In genomic region chr5:1724822-1725602, GRCh38 we compare ENCODE assay signal across 1 cellular context.
TF ChIP-seq lines count a peak whose summit lies in the region.

No MANE protein-coding gene starts in this region.

TF ChIP-seq in H1, 55 proteins besides CTCF, POLR2A, EP300 and RAD21 (continued from another document):
- TF ChIP-seq, protein P1, sequence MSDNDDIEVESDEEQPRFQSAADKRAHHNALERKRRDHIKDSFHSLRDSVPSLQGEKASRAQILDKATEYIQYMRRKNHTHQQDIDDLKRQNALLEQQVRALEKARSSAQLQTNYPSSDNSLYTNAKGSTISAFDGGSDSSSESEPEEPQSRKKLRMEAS (IDR thresholded peaks at IDR 0.05): peak; percentile 72
- TF ChIP-seq POU5F1 (IDR thresholded peaks at IDR 0.05; ENCODE audit: low read depth, low read length) (no peak), SP4 (IDR thresholded peaks at IDR 0.05; ENCODE audit: low read length) (0 out of 2 replicates have a peak, but pooled peaks have one; percentile 31), YY1 (IDR thresholded peaks at IDR 0.05; ENCODE audit: low read depth, low read length) (no peak), HDAC2 (IDR thresholded peaks at IDR 0.05; ENCODE audit: borderline replicate concordance in 1 of 2, low read depth in 2 of 2, low read length in 2 of 2) (no peak), GTF2F1 (IDR thresholded peaks at IDR 0.05; ENCODE audit: borderline replicate concordance, low read depth, low read length) (no peak), KDM4A (IDR thresholded peaks at IDR 0.05; ENCODE audit: low read depth, low read length, severe bottlenecking) (peak; percentile 37), NANOG (IDR thresholded peaks at IDR 0.05; ENCODE audit: insufficient read depth, low read depth, low read length, poor library complexity, severe bottlenecking) (no peak), TAF7 (optimal IDR thresholded peaks at IDR 0.05; ENCODE audit: borderline replicate concordance, low read depth, low read length) (no peak), CHD2 (IDR thresholded peaks at IDR 0.05; ENCODE audit: low read length) (no peak), KDM5A (IDR thresholded peaks at IDR 0.05; ENCODE audit: low read length) (no peak), EGR1 (IDR thresholded peaks at IDR 0.05; ENCODE audit: borderline replicate concordance, low read depth, low read length) (no peak), FOSL1 (IDR thresholded peaks at IDR 0.05; ENCODE audit: insufficient read depth, low read depth, low read length) (no peak), SRF (IDR thresholded peaks at IDR 0.05; ENCODE audit: low read depth, low read length) (no peak), TEAD4 (IDR thresholded peaks at IDR 0.05; ENCODE audit: low read depth, low read length) (no peak), SIN3A (conservative IDR thresholded peaks at IDR 0.05 in 1 of 2, IDR thresholded peaks at IDR 0.05 in 1 of 2; ENCODE audit: low read depth in 1 of 2, low read length in 2 of 2) (no peak)
